ENCODE assay signal across 1 cellular context in genomic region chr5:176647870-176648466, GRCh38.
TF ChIP-seq lines count a peak whose summit lies in the region.

No MANE protein-coding gene starts in this region.

TF ChIP-seq in HepG2, 621 proteins besides CTCF, POLR2A, EP300 and RAD21:
- TF ChIP-seq ZNF121 (CRISPR knock-in tag; IDR thresholded peaks at IDR 0.05), result no peak
- TF ChIP-seq HOXA3 (CRISPR knock-in tag; IDR thresholded peaks at IDR 0.05), result no peak
- TF ChIP-seq ZNF572 (CRISPR knock-in tag; IDR thresholded peaks at IDR 0.05), result 0 out of 2 replicates have a peak, but pooled peaks have one; percentile 44
- TF ChIP-seq BRCA1 (CRISPR knock-in tag; IDR thresholded peaks at IDR 0.05), result no peak
- 0 out of 2 replicates have a peak, but pooled peaks have one; percentile 22 for TF ChIP-seq REXO4 (CRISPR knock-in tag; IDR thresholded peaks at IDR 0.05; ENCODE audit: borderline replicate concordance)
- TF ChIP-seq SPEN (CRISPR knock-in tag; IDR thresholded peaks at IDR 0.05; ENCODE audit: low read depth), result peak; percentile 7; the same call in 1 of the 2 replicates
- TF ChIP-seq HNRNPL (IDR thresholded peaks at IDR 0.05; ENCODE audit: low read depth, low read length), result 0 out of 2 replicates have a peak, but pooled peaks have one; percentile 31
